In genomic region chr3:78066287-78066686, GRCh38 we compare ENCODE assay signal across 25 cellular contexts.
DNase-seq lines count a peak whose midpoint lies in the region; ATAC-seq and TF ChIP-seq lines count a peak whose summit lies in the region.
"Had no signal": no experiment of that assay in that cellular context is flagged by ENCODE, and none has a peak within 500 bp of the region (broad histone marks: within the 10 kb centered on the region; RNA-seq: fewer than 3 reads in every experiment).

No MANE protein-coding gene starts in this region.

- no peak overlapping the region for H3K4me3 ChIP-seq in NB4 (ENCODE audit: low read depth, low read length)
- H3K4me3 ChIP-seq in brain microvascular endothelial cell (ENCODE audit: low read depth, low read length): no peak overlapping the region
- H3K4me3 ChIP-seq in osteoblast (ENCODE audit: insufficient read depth, low read length): no peak overlapping the region
- H3K4me3 ChIP-seq: psoas muscle, SJSA1 had no signal

- no peaks in the 10 kb centered on the region for H3K79me2 ChIP-seq in osteoblast (ENCODE audit: insufficient read depth, low read length)

- TF ChIP-seq CTCF in NB4 (IDR thresholded peaks at IDR 0.05; ENCODE audit: low read depth, low read length) (peak; percentile 28), brain microvascular endothelial cell (IDR thresholded peaks at IDR 0.05; ENCODE audit: low read depth, low read length, missing control alignments) (peak; percentile 5), osteoblast (IDR thresholded peaks at IDR 0.05; ENCODE audit: extremely low read depth, low read depth, low read length) (no peak)

- H3K4me2 ChIP-seq in osteoblast (ENCODE audit: insufficient read depth, low read length): no peak overlapping the region

- no peaks in the 10 kb centered on the region for H4K20me1 ChIP-seq in osteoblast (ENCODE audit: insufficient read depth, low read length)

- H3K27me3 ChIP-seq in brain microvascular endothelial cell (replicated peaks) (no peaks in the 10 kb centered on the region), osteoblast (ENCODE audit: insufficient read depth, low read length) (no peaks in the 10 kb centered on the region)
- H3K27me3 ChIP-seq: SJSA1 had no signal

- H3K4me1 ChIP-seq in osteoblast (ENCODE audit: insufficient read depth, low read length): no peaks in the 10 kb centered on the region
- H3K4me1 ChIP-seq: psoas muscle, SJSA1 had no signal

- H2AFZ ChIP-seq in osteoblast (ENCODE audit: low read length): no peak overlapping the region

- H3K36me3 ChIP-seq in brain microvascular endothelial cell (replicated peaks) (no peaks in the 10 kb centered on the region), osteoblast (ENCODE audit: insufficient read depth, low read length) (no peaks in the 10 kb centered on the region)
- H3K36me3 ChIP-seq: SJSA1 had no signal

- DNase-seq in SIG-M5 treated with dmso at 0.1 percent for 504 hours (lab: John Stamatoyannopoulos, UW; ENCODE audit: unreplicated experiment) (peak; percentile 1), SIG-M5 (lab: John Stamatoyannopoulos, UW) (no peak), NB4 (ENCODE audit: low read depth) (peak; percentile 2), brain microvascular endothelial cell (no peak), osteoblast (ENCODE audit: insufficient read length, low spot score, missing footprints) (no peak), head of caudate nucleus (no peak), HuH-7.5 (ENCODE audit: low spot score) (no peak)
- DNase-seq: activated CD4-positive, alpha-beta memory T cell treated with anti-CD3 and anti-CD28 coated beads for 36 hours; activated CD4-positive, CD25-positive, alpha-beta regulatory T cell treated with anti-CD3 and anti-CD28 coated beads, Interleukin-2, amount 50 U/mL, for 72 hours; activated CD8-positive, alpha-beta memory T cell treated with anti-CD3 and anti-CD28 coated beads, Interleukin-2, amount 50 U/mL, for 4 hours; activated naive CD4-positive, alpha-beta T cell treated with anti-CD3 and anti-CD28 coated beads, Interleukin-2, amount 50 U/mL, for 16 hours; amniotic stem cell; CD4-positive, alpha-beta memory T cell; immature natural killer cell; MV-4-11; naive thymus-derived CD4-positive, alpha-beta T cell; NCI-H510A; NK-92 treated with Interleukin-12 subunit alpha and Interleukin-12 subunit beta, amount 100 ng/mL, for 24 hours; nucleus accumbens; psoas muscle; stimulated activated CD4-positive, alpha-beta T cell treated with anti-CD3 and anti-CD28 coated beads, Interleukin-15, amount 100 ng/mL, for 24 hours; stimulated activated naive CD4-positive, alpha-beta T cell had no signal

- intact Hi-C loops in head of caudate nucleus (cut with DNase I): no loop called here

- H3K27ac ChIP-seq in brain microvascular endothelial cell (no peak overlapping the region), osteoblast (ENCODE audit: low read depth, low read length) (no peak overlapping the region)
- H3K27ac ChIP-seq: epithelial cell of prostate, psoas muscle, SJSA1 had no signal

- no peak for ATAC-seq in HG03108 (IDR thresholded peaks at IDR 0.05; ENCODE audit: unreplicated experiment)
- ATAC-seq: naive thymus-derived CD4-positive, alpha-beta T cell; psoas muscle had no signal

- TF ChIP-seq POLR2A in NB4 (IDR thresholded peaks at IDR 0.05; ENCODE audit: extremely low read depth, insufficient read length): no peak

- in situ Hi-C loops in brain microvascular endothelial cell (cut with HindIII; ENCODE audit: low pct_ligation_motif_present, low sequenced_read_pairs): no loop called here

- peaks cover 4% of the 10 kb centered on the region for H3K9me3 ChIP-seq in osteoblast (ENCODE audit: low read depth, low read length)
- H3K9me3 ChIP-seq: psoas muscle, SJSA1 had no signal

Comparison
In these comparisons a context has a peak if more than half of its experiments do, and no peak if none do; other contexts are left out.
1. DNase-seq: peak in SIG-M5 treated with dmso at 0.1 percent for 504 hours (single experiment) and NB4 (single experiment); none in SIG-M5 (single experiment), brain microvascular endothelial cell (single experiment), osteoblast (single experiment), head of caudate nucleus (0 of 42) and HuH-7.5 (single experiment).